9 cellular contexts compared by ENCODE assay signal in genomic region chr7:155356323-155357105, GRCh38. TPM values are rescaled to one million over a fixed set of nuclear protein-coding genes. Genes with fewer than 3 reads are reported as not detected.
DNase-seq lines count a peak whose midpoint lies in the region; ATAC-seq and TF ChIP-seq lines count a peak whose summit lies in the region.
"Had no signal": no experiment of that assay in that cellular context is flagged by ENCODE, and none has a peak within 500 bp of the region (broad histone marks: within the 10 kb centered on the region; RNA-seq: fewer than 3 reads in every experiment).

No MANE protein-coding gene starts in this region.

- no peaks in the 10 kb centered on the region for H4K20me1 ChIP-seq in Loucy (ENCODE audit: insufficient read depth, low read length, poor library complexity, severe bottlenecking)
- H4K20me1 ChIP-seq in mammary epithelial cell (ENCODE audit: insufficient read depth, low read length), result no peaks in the 10 kb centered on the region

- peak; percentile 63 for DNase-seq in GF-D8 (lab: John Stamatoyannopoulos, UW)
- DNase-seq in mammary epithelial cell, result peak; percentile 20
- DNase-seq in osteocyte (ENCODE audit: extremely low spot score, unreplicated experiment), result no peak
- DNase-seq in activated T-cell treated with anti-CD3 and anti-CD28 coated beads, Interleukin-2, amount 50 U/mL, for 1 hour, result no peak
- DNase-seq in NCI-H1694 (lab: John Stamatoyannopoulos, UW), result no peak
- DNase-seq in activated CD4-positive, alpha-beta T cell treated with anti-CD3 and anti-CD28 coated beads, Interleukin-2, amount 50 U/mL, for 1 hour, result no peak
- DNase-seq: heart left ventricle had no signal

- dilution Hi-C loops in mammary epithelial cell (cut with HindIII; ENCODE audit: low sequenced_read_pairs), result no loop called here

- peaks cover 6% of the 10 kb centered on the region for H3F3A ChIP-seq in Loucy (ENCODE audit: low read depth)

- CTCF ChIA-PET in mammary epithelial cell (lab: Charles Lee; ENCODE audit: low non-redundant PET), result interaction anchor here (0.6 to 0.7 kb wide), 2 partner anchors 428 to 445 kb away, joined by 3 read pairs; no protein-coding TSS in a partner anchor

- H3K36me3 Mint-ChIP-seq in osteocyte (ENCODE audit: unreplicated experiment), result no peaks in the 10 kb centered on the region

- H2AFZ ChIP-seq in Loucy (ENCODE audit: low read length) (no peak overlapping the region), mammary epithelial cell (ENCODE audit: low read depth, low read length) (no peak overlapping the region)

- H3K4me2 ChIP-seq in Loucy (ENCODE audit: low read depth, low read length, poor library complexity, severe bottlenecking) (no peak overlapping the region), mammary epithelial cell (ENCODE audit: insufficient read depth, low read depth, low read length) (no peak overlapping the region)

- H3K9me3 ChIP-seq in Loucy (ENCODE audit: insufficient read depth, low read depth, low read length), result no peaks in the 10 kb centered on the region
- no peaks in the 10 kb centered on the region for H3K9me3 ChIP-seq in mammary epithelial cell (replicated peaks; ENCODE audit: insufficient read depth, low read length)
- H3K9me3 ChIP-seq: heart left ventricle had no signal

- H3K9me3 Mint-ChIP-seq in osteocyte (ENCODE audit: unreplicated experiment), result no peaks in the 10 kb centered on the region

- no peaks in the 10 kb centered on the region for H3K4me1 Mint-ChIP-seq in osteocyte (ENCODE audit: unreplicated experiment)

- H3K4me3 ChIP-seq in Loucy (ENCODE audit: low read length, poor library complexity, severe bottlenecking) (no peak overlapping the region), mammary epithelial cell (replicated peaks in 1 of 3; ENCODE audit: insufficient read depth in 1 of 3, low read depth in 2 of 3, low read length in 3 of 3) (no peak overlapping the region)
- H3K4me3 ChIP-seq: heart left ventricle had no signal

- no peak overlapping the region for H3K27ac Mint-ChIP-seq in osteocyte (ENCODE audit: unreplicated experiment)

- H3K27me3 ChIP-seq in Loucy (ENCODE audit: insufficient read depth, low read length, poor library complexity, severe bottlenecking) (no peaks in the 10 kb centered on the region), mammary epithelial cell (ENCODE audit: insufficient read depth, low read length) (peaks cover under 1% of the 10 kb centered on the region)

- 25% methylated on average over 14 of the region's 14 CpGs for WGBS in mammary epithelial cell (ENCODE audit: low coverage, missing lambda C conversion rate)

- H3K4me3 Mint-ChIP-seq in osteocyte (ENCODE audit: unreplicated experiment), result no peak overlapping the region

- H3K9ac ChIP-seq in Loucy (ENCODE audit: low read depth, low read length, poor library complexity, severe bottlenecking) (no peak overlapping the region), mammary epithelial cell (ENCODE audit: insufficient read depth, low read length) (no peak overlapping the region)

- H3K4me1 ChIP-seq in Loucy (ENCODE audit: insufficient read depth, low read length, poor library complexity, severe bottlenecking) (peaks cover 39% of the 10 kb centered on the region), mammary epithelial cell (ENCODE audit: insufficient read depth, low read length) (no peaks in the 10 kb centered on the region)

- H3K79me2 ChIP-seq in Loucy (ENCODE audit: insufficient read depth, low read length) (no peaks in the 10 kb centered on the region), mammary epithelial cell (ENCODE audit: insufficient read depth, low read length) (no peaks in the 10 kb centered on the region)

- intact Hi-C loops in mammary epithelial cell (cut with micrococcal nuclease), result loop anchor here (1.0 kb wide), 1 partner anchor 429 kb away; no protein-coding TSS in a partner anchor

- no TSS peak for BruUV-seq in mammary epithelial cell (replicated peaks; lab: Mats Ljungman, UMichigan)

- TF ChIP-seq CTCF in Loucy (conservative IDR thresholded peaks at IDR 0.05; ENCODE audit: low read length) (peak; percentile 64), mammary epithelial cell (conservative IDR thresholded peaks at IDR 0.05 in 1 of 2, IDR thresholded peaks at IDR 0.05 in 1 of 2; ENCODE audit: extremely low read depth in 1 of 2, insufficient read depth in 1 of 2, low read depth in 1 of 2, low read length in 2 of 2) (peak; percentile 31 to 36), osteocyte (IDR thresholded peaks at IDR 0.05) (peak; percentile 57)

- no peak overlapping the region for H3K27ac ChIP-seq in mammary epithelial cell (ENCODE audit: insufficient read depth, low read depth, low read length)
- H3K27ac ChIP-seq: heart left ventricle had no signal

- peaks cover 32% of the 10 kb centered on the region for H3K27me3 Mint-ChIP-seq in osteocyte (ENCODE audit: unreplicated experiment)

- H3K9me2 ChIP-seq in Loucy (replicated peaks; ENCODE audit: low read depth, low read length), result no peaks in the 10 kb centered on the region

- H3K36me3 ChIP-seq in Loucy (ENCODE audit: insufficient read depth, low read length), result no peaks in the 10 kb centered on the region
- no peaks in the 10 kb centered on the region for H3K36me3 ChIP-seq in mammary epithelial cell (ENCODE audit: insufficient read depth, low read length)
- H3K36me3 ChIP-seq: heart left ventricle had no signal

- no peak for ATAC-seq in GM18868 (IDR thresholded peaks at IDR 0.05; ENCODE audit: unreplicated experiment)
- ATAC-seq: heart left ventricle had no signal

- in situ Hi-C loops in mammary epithelial cell (cut with MboI; ENCODE audit: low sequenced_read_pairs in 2 of 2), result no loop called here

RNA-seq across cellular contexts. Expression of gene INSIG1, which starts 58.8 kb away (rescaled TPM):
- 10 to 100 TPM; 64.8 to 71.7 TPM for total RNA-seq in mammary epithelial cell
- 89.4 TPM for polyA plus RNA-seq in mammary epithelial cell
- polyA minus RNA-seq in mammary epithelial cell, result 157 TPM
- total RNA-seq in osteocyte, result 16.0 and 21.8 TPM in 2 replicates

Comparison
In these comparisons a context has a peak if more than half of its experiments do, and no peak if none do; other contexts are left out.
1. DNase-seq: peak in GF-D8 (single experiment) and mammary epithelial cell (single experiment); none in osteocyte (single experiment), activated T-cell treated with anti-CD3 and anti-CD28 coated beads, Interleukin-2, amount 50 U/mL, for 1 hour (single experiment), NCI-H1694 (single experiment) and activated CD4-positive, alpha-beta T cell treated with anti-CD3 and anti-CD28 coated beads, Interleukin-2, amount 50 U/mL, for 1 hour (single experiment).
2. Peak in every context shown above with its lines, with median percentiles within 50 percentile points of each other: CTCF ChIP-seq.